Comparison of ENCODE assay signal across 22 cellular contexts in genomic region chr16:84462296-84463210, GRCh38. TPM values are rescaled to one million over a fixed set of nuclear protein-coding genes. Genes with fewer than 3 reads are reported as not detected.
A peak's percentile ranks its signal among the peaks of the same experiment; 100 is the strongest.
DNase-seq lines count a peak whose midpoint lies in the region; ATAC-seq, FAIRE-seq and TF ChIP-seq lines count a peak whose summit lies in the region.
"Had no signal": no experiment of that assay in that cellular context is flagged by ENCODE, and none has a peak within 500 bp of the region (broad histone marks: within the 10 kb centered on the region; RNA-seq: fewer than 3 reads in every experiment).

No MANE protein-coding gene starts in this region.

- no peak overlapping the region; the same call in 1 of the 2 replicates for H3K14ac ChIP-seq in H9 (ENCODE audit: insufficient read depth, low read length)

- H2BK12ac ChIP-seq in H9 (ENCODE audit: insufficient read length, low read depth, low read length), result no peak overlapping the region

- H4K91ac ChIP-seq in H9 (ENCODE audit: insufficient read length, low read depth, low read length), result no peak overlapping the region

- no peak overlapping the region for H3K18ac ChIP-seq in H9 (ENCODE audit: insufficient read length, low read depth, low read length)

- H3K4me1 ChIP-seq in H9 (ENCODE audit: insufficient read depth, low read length) (no peaks in the 10 kb centered on the region), stomach (peaks cover 0 to 7% (median 2%) of the 10 kb centered on the region in 4 donors)
- H3K4me1 ChIP-seq: testis had no signal

- no peak for TF ChIP-seq CTCF in C4-2B (conservative IDR thresholded peaks at IDR 0.05)
- no peak for TF ChIP-seq CTCF in H9 (conservative IDR thresholded peaks at IDR 0.05)
- no peak for TF ChIP-seq CTCF in bronchial epithelial cell (IDR thresholded peaks at IDR 0.05; ENCODE audit: insufficient read depth, low read length, severe bottlenecking)
- no peak for TF ChIP-seq CTCF in omental fat pad (IDR thresholded peaks at IDR 0.05)
- TF ChIP-seq CTCF in stomach (IDR thresholded peaks at IDR 0.05), result no peak

- peaks cover under 1% of the 10 kb centered on the region; the same call in 1 of the 2 replicates for H3K27me3 Mint-ChIP-seq in H9 (ENCODE audit: low read depth)

- no peak overlapping the region for H3K56ac ChIP-seq in H9 (ENCODE audit: insufficient read length, low read depth, low read length)

- H3K79me1 ChIP-seq in H9 (ENCODE audit: insufficient read depth, low read depth, low read length, poor library complexity, severe bottlenecking), result no peaks in the 10 kb centered on the region

- H4K8ac ChIP-seq in H9 (replicated peaks; ENCODE audit: insufficient read length, low read depth, low read length), result no peak overlapping the region

- peak overlapping the region in 1 of 3 experiments; percentile 90; a peak in 1 of 7 replicates for H3K27ac Mint-ChIP-seq in H9

- TF ChIP-seq EP300 in stomach (IDR thresholded peaks at IDR 0.05), result no peak

- no peak overlapping the region for H2BK120ac ChIP-seq in H9 (ENCODE audit: low read depth, low read length, poor library complexity, severe bottlenecking)

- H3K4ac ChIP-seq in H9 (ENCODE audit: low read depth, low read length), result no peak overlapping the region

- H3K9me3 Mint-ChIP-seq in H9, result peaks cover 14% of the 10 kb centered on the region in 2 experiments

- no peak overlapping the region for H3T11ph ChIP-seq in H9 (ENCODE audit: low read length)

- no peak overlapping the region for H4K5ac ChIP-seq in H9 (ENCODE audit: insufficient read length, low read depth, low read length)

- ATAC-seq in omental fat pad (ENCODE audit: low FRiP score), result no peak

- intact Hi-C loops in stomach (cut with DNase I; ENCODE audit: low total_unique reads), result no loop called here

- H3K9me3 ChIP-seq in H9 (ENCODE audit: control insufficient read depth, low read depth, low read length) (no peaks in the 10 kb centered on the region), stomach (peaks cover 0 to 12% (median 8%) of the 10 kb centered on the region in 4 donors)
- H3K9me3 ChIP-seq: testis had no signal

- no peak overlapping the region for H2BK20ac ChIP-seq in H9 (ENCODE audit: low read depth, low read length, poor library complexity, severe bottlenecking)

- H3K4me3 Mint-ChIP-seq in H9, result no peak overlapping the region
- H3K4me3 Mint-ChIP-seq: mesothelial cell of epicardium had no signal

- H3K23ac ChIP-seq in H9 (ENCODE audit: insufficient read length, low read depth, low read length), result no peak overlapping the region

- no peak overlapping the region for H2BK5ac ChIP-seq in H9 (ENCODE audit: insufficient read length, low read length)

- H2BK15ac ChIP-seq in H9 (ENCODE audit: low read depth, low read length), result no peak overlapping the region

- H3K4me3 ChIP-seq in bronchial epithelial cell (ENCODE audit: low read depth, low read length) (no peak overlapping the region), stomach (no peak overlapping the region)
- H3K4me3 ChIP-seq: esophagus squamous epithelium, testis had no signal

- H3K36me3 Mint-ChIP-seq in H9 (ENCODE audit: insufficient read depth in 1 of 3, low read depth in 3 of 3), result peaks cover 19 to 40% (median 20%) of the 10 kb centered on the region in 3 experiments

- no peaks in the 10 kb centered on the region for H3K4me1 Mint-ChIP-seq in H9
- H3K4me1 Mint-ChIP-seq: mesothelial cell of epicardium had no signal

- H2AFZ ChIP-seq in H9 (ENCODE audit: low read length), result no peak overlapping the region

- peak; percentile 47 for FAIRE-seq in bronchial epithelial cell (lab: Jason Lieb, UNC)

- H4K20me1 ChIP-seq in H9 (ENCODE audit: control insufficient read depth, insufficient read depth, insufficient read length), result no peaks in the 10 kb centered on the region

- no peak for TF ChIP-seq POLR2A in stomach (IDR thresholded peaks at IDR 0.05)

- H3K79me2 ChIP-seq in H9 (ENCODE audit: insufficient read depth, low read length), result no peaks in the 10 kb centered on the region

- H2AK5ac ChIP-seq in H9 (ENCODE audit: insufficient read length, low read length), result no peak overlapping the region

- no peaks in the 10 kb centered on the region for H3K23me2 ChIP-seq in H9 (ENCODE audit: insufficient read length, low read depth, low read length, poor library complexity, severe bottlenecking)

- no CpG with 5 or more reads among the region's 24 CpGs for WGBS in H9 (ENCODE audit: extremely low coverage, insufficient read length, low lambda C conversion rate)
- WGBS in stomach, 5 donors, result 77 to 93% (median 86%) methylated on average over 20 to 24 of the region's 24 CpGs

- H3K27me3 ChIP-seq in H9 (ENCODE audit: insufficient read depth, low read length), result no peaks in the 10 kb centered on the region
- H3K27me3 ChIP-seq in bronchial epithelial cell (ENCODE audit: control insufficient read depth, insufficient read depth, low read length), result no peaks in the 10 kb centered on the region
- H3K27me3 ChIP-seq in stomach, result no peaks in the 10 kb centered on the region
- H3K27me3 ChIP-seq: esophagus squamous epithelium, testis had no signal

- H3K27ac ChIP-seq in C4-2B (peak overlapping the region; percentile 54; the same call in 1 of the 2 replicates), H9 (ENCODE audit: insufficient read length, low read depth, low read length) (no peak overlapping the region), stomach (no peak overlapping the region)
- H3K27ac ChIP-seq: esophagus squamous epithelium, testis had no signal

- DNase-seq in H9 (peak; percentile 23), bronchial epithelial cell (ENCODE audit: low read depth) (peak; percentile 9), omental fat pad (ENCODE audit: low spot score) (peak; percentile 7), NCI-H510A treated with DMSO at 0.1 percent for 48 hours (lab: John Stamatoyannopoulos, UW) (no peak), stomach (no peak), NCI-H1694 treated with DMSO at 0.1 percent for 48 hours (lab: John Stamatoyannopoulos, UW) (no peak)
- DNase-seq: activated CD4-positive, CD25-positive, alpha-beta regulatory T cell; activated gamma-delta T cell; amygdala; central memory CD4-positive, alpha-beta T cell; DMS79 treated with DMSO at 0.1 percent for 48 hours; effector CD8-positive, alpha-beta T cell; esophagus squamous epithelium; kidney glomerular epithelial cell; NCI-H1105; NCI-H2107; NCI-H524 treated with DMSO at 0.1 percent for 48 hours; stimulated activated CD4-positive, alpha-beta T cell treated with anti-CD3 and anti-CD28 coated beads, Interleukin-15, amount 100 ng/mL, for 24 hours; T1000 had no signal

- H3K4me2 ChIP-seq in H9 (ENCODE audit: insufficient read depth, insufficient read length, low read length), result no peak overlapping the region

- H3K36me3 ChIP-seq in bronchial epithelial cell (ENCODE audit: control insufficient read depth, insufficient read depth, low read length) (peaks cover 19% of the 10 kb centered on the region), stomach (peaks cover 0 to 38% (median 30%) of the 10 kb centered on the region in 4 donors)

- no peak overlapping the region for H3K9ac ChIP-seq in H9 (ENCODE audit: extremely low read depth, insufficient read length, low read length)

RNA-seq across cellular contexts. Expression of gene MEAK7, which starts 41.9 kb away (rescaled TPM):
- total RNA-seq in H9 (2021) (17.9 and 21.5 TPM in 2 replicates), bronchial epithelial cell (36.7 and 47.9 TPM in 2 replicates), omental fat pad (1 to 10 TPM; 6.4 to 9.1 (median 8.4) TPM), stomach (10 to 100 TPM in 2 of 5 donors, 1 to 10 TPM in 3; 5.8 to 21.1 (median 9.4) TPM)
- polyA plus RNA-seq in stomach, result 1 to 10 TPM; 3.9 to 7.0 (median 6.8) TPM

Comparison
In these comparisons a context has a peak if more than half of its experiments do, and no peak if none do; other contexts are left out.
1. DNase-seq: peak in H9 (single experiment), bronchial epithelial cell (single experiment) and omental fat pad (single experiment); none in NCI-H510A treated with DMSO at 0.1 percent for 48 hours (single experiment), stomach (single experiment) and NCI-H1694 treated with DMSO at 0.1 percent for 48 hours (single experiment).